In genomic region chr2:18378020-18378653, GRCh38 we compare ENCODE assay signal across 8 cellular contexts.
DNase-seq lines count a peak whose midpoint lies in the region; ATAC-seq, FAIRE-seq and TF ChIP-seq lines count a peak whose summit lies in the region.

No MANE protein-coding gene starts in this region.

- H2BK20ac ChIP-seq in H1 (ENCODE audit: low read length) = no peak overlapping the region

- H4K20me1 ChIP-seq in H1 (replicated peaks in 1 of 2; ENCODE audit: control insufficient read depth in 1 of 2, insufficient read depth in 2 of 2, low read length in 2 of 2) = no peaks in the 10 kb centered on the region

- H3K18ac ChIP-seq in H1 (ENCODE audit: extremely low read depth, low read length) (no peak overlapping the region), mesenchymal stem cell (ENCODE audit: low read depth in 1 of 2, low read length in 2 of 2) (no peak overlapping the region)

- H2BK15ac ChIP-seq in H1 (ENCODE audit: low read length) = no peak overlapping the region
- H2BK15ac ChIP-seq in mesenchymal stem cell (ENCODE audit: low read depth, poor library complexity, severe bottlenecking) = no peak overlapping the region

- H3K4ac ChIP-seq in H1 (replicated peaks; ENCODE audit: insufficient read length, low read depth, low read length) = no peak overlapping the region
- no peak overlapping the region for H3K4ac ChIP-seq in mesenchymal stem cell (ENCODE audit: low read depth in 1 of 2, low read length in 2 of 2)

- TF ChIP-seq EP300 in Ishikawa (IDR thresholded peaks at IDR 0.05; ENCODE audit: borderline replicate concordance) (no peak), H1 (IDR thresholded peaks at IDR 0.05; ENCODE audit: borderline replicate concordance in 1 of 2, low read depth in 2 of 2, low read length in 2 of 2) (no peak)

- no peak overlapping the region for H3K56ac ChIP-seq in H1 (replicated peaks; ENCODE audit: insufficient read length, low read depth, low read length)

- H3K27me3 ChIP-seq in H1 (replicated peaks in 1 of 4; ENCODE audit: control insufficient read depth in 3 of 4, extremely low read depth in 1 of 4, insufficient read depth in 3 of 4, low read length in 3 of 4) = no peaks in the 10 kb centered on the region
- peaks cover 0 to 5% of the 10 kb centered on the region in 2 experiments for H3K27me3 ChIP-seq in mesenchymal stem cell (ENCODE audit: control insufficient read depth in 1 of 2, insufficient read depth in 1 of 2, low read length in 2 of 2)

- H2AK5ac ChIP-seq in H1 (ENCODE audit: low read depth, low read length) (no peak overlapping the region), mesenchymal stem cell (ENCODE audit: low read length, severe bottlenecking) (no peak overlapping the region)

- peak; percentile 70 for TF ChIP-seq RAD21 in Ishikawa (IDR thresholded peaks at IDR 0.05; ENCODE audit: low read depth)
- peak; percentile 76 to 85 for TF ChIP-seq RAD21 in H1 (IDR thresholded peaks at IDR 0.05 in 1 of 2, conservative IDR thresholded peaks at IDR 0.05 in 1 of 2; ENCODE audit: low read depth in 2 of 2, low read length in 2 of 2)

- TF ChIP-seq POLR2A in H1 (IDR thresholded peaks at IDR 0.05; ENCODE audit: control extremely low read depth in 1 of 2, low read depth in 2 of 2, low read length in 2 of 2) = no peak

- H2BK5ac ChIP-seq in H1 (ENCODE audit: low read depth, low read length) = no peak overlapping the region
- H2BK5ac ChIP-seq in mesenchymal stem cell (ENCODE audit: low read depth, low read length, poor library complexity, severe bottlenecking) = no peak overlapping the region

- no peak overlapping the region for H4K8ac ChIP-seq in H1 (ENCODE audit: extremely low read depth, insufficient read depth, low read length)
- no peak overlapping the region for H4K8ac ChIP-seq in mesenchymal stem cell (ENCODE audit: low read length)

- H2AFZ ChIP-seq in H1 (ENCODE audit: low read length) (no peak overlapping the region), mesenchymal stem cell (ENCODE audit: low read depth, low read length) (no peak overlapping the region)

- peak; percentile 35 for FAIRE-seq in RCC 7860 (lab: Jason Lieb, UNC)
- FAIRE-seq in H1 (lab: Jason Lieb, UNC) = peak; percentile 71

- H3K23ac ChIP-seq in H1 (ENCODE audit: insufficient read length) (no peak overlapping the region), mesenchymal stem cell (ENCODE audit: low read length in 2 of 2) (no peak overlapping the region)

- H3K14ac ChIP-seq in H1 (ENCODE audit: insufficient read length) (no peak overlapping the region), mesenchymal stem cell (ENCODE audit: low read length in 2 of 2) (no peak overlapping the region)

- no peaks in the 10 kb centered on the region for H3K36me3 ChIP-seq in H1 (ENCODE audit: control insufficient read depth in 2 of 4, insufficient read depth in 4 of 4, low read length in 3 of 4)
- no peaks in the 10 kb centered on the region for H3K36me3 ChIP-seq in mesenchymal stem cell (ENCODE audit: control insufficient read depth in 1 of 2, insufficient read depth in 2 of 2, low read depth in 1 of 2, low read length in 2 of 2)

- H3K9me3 ChIP-seq in H1 (ENCODE audit: insufficient read depth in 2 of 2, low read depth in 1 of 2, low read length in 1 of 2) = no peaks in the 10 kb centered on the region
- H3K9me3 ChIP-seq in mesenchymal stem cell (ENCODE audit: control insufficient read depth, low read length) = no peaks in the 10 kb centered on the region

- H4K5ac ChIP-seq in H1 (ENCODE audit: insufficient read length, low read depth, low read length) = no peak overlapping the region

- no peaks in the 10 kb centered on the region for H3K23me2 ChIP-seq in H1 (ENCODE audit: low read depth, low read length)

- no peaks in the 10 kb centered on the region for H3K79me2 ChIP-seq in H1 (ENCODE audit: control insufficient read depth in 1 of 2, insufficient read depth in 2 of 2, low read length in 2 of 2)

- POLR2A ChIA-PET in H1 (lab: Charles Lee; ENCODE audit: partially characterized antibody) = no interaction called here

- H2BK12ac ChIP-seq in H1 (ENCODE audit: low read depth, low read length) (no peak overlapping the region), mesenchymal stem cell (ENCODE audit: low read length in 2 of 2) (no peak overlapping the region)

- H3K4me3 ChIP-seq in H1 (ENCODE audit: extremely low read depth in 1 of 4, insufficient read depth in 2 of 4, low read depth in 3 of 4, low read length in 4 of 4) (no peak overlapping the region), mesenchymal stem cell (ENCODE audit: insufficient read depth in 1 of 2, low read depth in 1 of 2, low read length in 2 of 2) (no peak overlapping the region)

- H3K4me1 ChIP-seq in H1 (replicated peaks in 1 of 4; ENCODE audit: control insufficient read depth in 3 of 4, insufficient read depth in 4 of 4, low read length in 3 of 4) (no peaks in the 10 kb centered on the region), mesenchymal stem cell (ENCODE audit: control insufficient read depth, insufficient read depth, low read depth, low read length) (peaks cover 2% of the 10 kb centered on the region)

- H3K9ac ChIP-seq in H1 (replicated peaks in 1 of 4; ENCODE audit: extremely low read depth in 1 of 4, low read depth in 3 of 4, low read length in 3 of 4) = no peak overlapping the region
- no peak overlapping the region for H3K9ac ChIP-seq in mesenchymal stem cell (ENCODE audit: low read length)

- no peak overlapping the region for H4K91ac ChIP-seq in H1 (replicated peaks; ENCODE audit: insufficient read length, low read length)
- H4K91ac ChIP-seq in mesenchymal stem cell (ENCODE audit: low read length) = no peak overlapping the region

- no peaks in the 10 kb centered on the region for H3K79me1 ChIP-seq in H1 (ENCODE audit: low read depth, low read length)
- H3K79me1 ChIP-seq in mesenchymal stem cell (replicated peaks; ENCODE audit: low read length, poor library complexity, severe bottlenecking) = no peaks in the 10 kb centered on the region

- DNase-seq in activated gamma-delta T cell treated with Interleukin-2 at 50 U/mL for 16 hours (peak; percentile 7), activated gamma-delta T cell (lab: John Stamatoyannopoulos, UW) (no peak), RCC 7860 (ENCODE audit: low spot score) (peak; percentile 47), H1 (ENCODE audit: low read depth in 1 of 2, low spot score in 2 of 2) (peak in 1 of 2 experiments; percentile 58), mesenchymal stem cell (peak; percentile 58), cerebellar nuclear complex (lab: John Stamatoyannopoulos, UW) (no peak)

- peak; percentile 71 for ATAC-seq in GM21723 (IDR thresholded peaks at IDR 0.05; ENCODE audit: unreplicated experiment)

- CTCF ChIA-PET in H1 (lab: Charles Lee; ENCODE audit: partially characterized antibody) = interaction anchor here (0.6 to 3.6 kb wide), 35 partner anchors 10 to 1145 kb away, joined by 3 to 29 read pairs (median 3); no protein-coding TSS in a partner anchor

- H2BK120ac ChIP-seq in H1 (replicated peaks; ENCODE audit: low read depth, low read length) (no peak overlapping the region), mesenchymal stem cell (ENCODE audit: low read depth, low read length) (no peak overlapping the region)

- TF ChIP-seq CTCF in H1 (IDR thresholded peaks at IDR 0.05; ENCODE audit: control extremely low read depth in 1 of 3, insufficient read depth in 1 of 3, low read depth in 1 of 3, low read length in 3 of 3) = peak; percentile 56 to 76 (median 68)

- WGBS in H1 (ENCODE audit: extremely low coverage in 1 of 2, insufficient coverage in 1 of 2, insufficient read length in 1 of 2, insufficient replicate concordance in 2 of 2, low coverage in 1 of 2, low lambda C conversion rate in 2 of 2, missing lambda C conversion rate in 1 of 2), 2 experiments = 47% methylated on average over 4 of the region's 4 CpGs; no CpG with 5 or more reads in 1 of the 2 experiments
- WGBS in mesenchymal stem cell = 36% methylated on average over 3 of the region's 4 CpGs

- H3K27ac ChIP-seq in H1 (ENCODE audit: low read depth, low read length) (no peak overlapping the region), mesenchymal stem cell (ENCODE audit: low read length, poor library complexity, severe bottlenecking) (no peak overlapping the region)

- H3K4me2 ChIP-seq in H1 (ENCODE audit: insufficient read depth in 1 of 2, low read depth in 2 of 2, low read length in 2 of 2) = no peak overlapping the region
- no peak overlapping the region for H3K4me2 ChIP-seq in mesenchymal stem cell (ENCODE audit: low read length, poor library complexity, severe bottlenecking)

TF ChIP-seq in Ishikawa, 13 proteins besides CTCF, POLR2A, EP300 and RAD21 (continues in another document):
- TF ChIP-seq FOXM1 (IDR thresholded peaks at IDR 0.05; ENCODE audit: borderline replicate concordance, low read depth) = no peak
- TF ChIP-seq NFIC (IDR thresholded peaks at IDR 0.05) = no peak
- no peak for TF ChIP-seq TEAD4 (IDR thresholded peaks at IDR 0.05)
- no peak for TF ChIP-seq YY1 (IDR thresholded peaks at IDR 0.05; ENCODE audit: low read depth)
- TF ChIP-seq CREB1 (IDR thresholded peaks at IDR 0.05; ENCODE audit: low read depth) = no peak
- TF ChIP-seq USF1 (IDR thresholded peaks at IDR 0.05) = no peak
- no peak for TF ChIP-seq EGR1 (IDR thresholded peaks at IDR 0.05)
- no peak for TF ChIP-seq CEBPB (IDR thresholded peaks at IDR 0.05)

TF ChIP-seq in H1, 55 proteins besides CTCF, POLR2A, EP300 and RAD21 (continues in another document):
- TF ChIP-seq SIRT6 (IDR thresholded peaks at IDR 0.05; ENCODE audit: low read length) (no peak), BACH1 (IDR thresholded peaks at IDR 0.05; ENCODE audit: low read length) (no peak), ATF3 (IDR thresholded peaks at IDR 0.05; ENCODE audit: insufficient read depth, low read depth, low read length) (no peak), SP2 (IDR thresholded peaks at IDR 0.05; ENCODE audit: low read length) (no peak), GTF2F1 (IDR thresholded peaks at IDR 0.05; ENCODE audit: borderline replicate concordance, low read depth, low read length) (no peak), TBP (IDR thresholded peaks at IDR 0.05; ENCODE audit: low read depth, low read length) (no peak)

Comparison
In these comparisons a context has a peak if more than half of its experiments do, and no peak if none do; other contexts are left out.
1. DNase-seq: peak in activated gamma-delta T cell treated with Interleukin-2 at 50 U/mL for 16 hours (single experiment), RCC 7860 (single experiment) and mesenchymal stem cell (single experiment); none in activated gamma-delta T cell (single experiment) and cerebellar nuclear complex (0 of 2).